In the genomic region with DNA sequence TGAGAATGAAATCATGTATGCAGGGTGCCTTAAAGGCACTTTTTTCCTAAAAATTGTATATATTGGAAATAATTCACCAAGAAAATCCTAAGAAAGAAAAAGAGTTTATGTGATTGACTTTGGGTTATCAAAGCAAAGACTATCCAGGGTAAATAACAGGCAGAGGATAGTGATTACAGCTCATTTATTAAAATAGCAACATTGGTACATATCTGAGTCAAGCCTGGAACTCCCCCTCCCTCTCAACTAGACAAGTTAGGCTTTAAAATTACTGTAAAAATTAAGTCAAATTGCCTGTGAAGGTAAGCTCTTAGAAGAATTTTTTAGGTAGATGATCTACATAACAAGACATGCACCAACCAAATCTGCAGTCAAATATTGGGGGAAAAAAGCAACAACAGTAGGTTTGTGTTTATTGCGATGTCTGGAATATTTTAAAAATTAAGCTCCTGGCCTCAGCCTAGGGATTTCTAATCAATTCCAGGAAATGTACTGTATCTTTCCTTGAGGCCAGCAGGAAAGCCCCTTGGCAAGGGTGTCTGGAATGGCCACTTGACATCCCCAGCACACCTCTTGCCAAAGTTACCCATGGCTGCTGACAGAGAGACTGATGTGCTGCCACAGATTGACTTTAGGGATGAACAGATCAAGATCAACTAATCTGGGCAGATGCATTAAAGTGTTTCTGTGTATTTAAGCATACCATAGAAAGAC, we compare ENCODE assay signal across 2 cellular contexts.
TF ChIP-seq lines count a peak whose summit lies in the region.

No MANE protein-coding gene starts in this region.

TF ChIP-seq in SK-N-SH, 30 proteins besides CTCF, POLR2A, EP300 and RAD21 (continued from another document):
- TF ChIP-seq USF1 (IDR thresholded peaks at IDR 0.05; ENCODE audit: borderline replicate concordance, low read depth) (no peak), USF2 (IDR thresholded peaks at IDR 0.05; ENCODE audit: borderline replicate concordance, low read depth, low read length) (no peak), JUND (IDR thresholded peaks at IDR 0.05) (no peak), NFIC (IDR thresholded peaks at IDR 0.05; ENCODE audit: borderline replicate concordance) (no peak), SIN3A (IDR thresholded peaks at IDR 0.05; ENCODE audit: borderline replicate concordance, low read depth, low read length) (no peak), MEF2A (IDR thresholded peaks at IDR 0.05; ENCODE audit: borderline replicate concordance, low read depth) (no peak), POLR2AphosphoS5 (IDR thresholded peaks at IDR 0.05; ENCODE audit: low read depth, low read length) (no peak), FOXM1 (IDR thresholded peaks at IDR 0.05; ENCODE audit: low read depth) (no peak), TAF1 (IDR thresholded peaks at IDR 0.05; ENCODE audit: borderline replicate concordance, low read depth, low read length) (no peak), EZH2phosphoT487 (IDR thresholded peaks at IDR 0.05; ENCODE audit: borderline replicate concordance, low read depth) (no peak), FOSL2 (IDR thresholded peaks at IDR 0.05; ENCODE audit: borderline replicate concordance, low read depth) (no peak), SMC3 (IDR thresholded peaks at IDR 0.05; ENCODE audit: low read depth, low read length) (no peak), RXRA (IDR thresholded peaks at IDR 0.05; ENCODE audit: borderline replicate concordance, low read depth) (no peak), RCOR1 (IDR thresholded peaks at IDR 0.05; ENCODE audit: low read length) (no peak)
- TF ChIP-seq, protein P1, sequence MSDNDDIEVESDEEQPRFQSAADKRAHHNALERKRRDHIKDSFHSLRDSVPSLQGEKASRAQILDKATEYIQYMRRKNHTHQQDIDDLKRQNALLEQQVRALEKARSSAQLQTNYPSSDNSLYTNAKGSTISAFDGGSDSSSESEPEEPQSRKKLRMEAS (IDR thresholded peaks at IDR 0.05; ENCODE audit: low read depth), result no peak

TF ChIP-seq in SK-N-SH treated with all-trans-retinoic acid at 6 μM for 48 hours, 23 proteins besides CTCF, POLR2A, EP300 and RAD21 (continued from another document):
- TF ChIP-seq POU6F1 (CRISPR knock-in tag; IDR thresholded peaks at IDR 0.05; ENCODE audit: borderline replicate concordance, low read depth), result no peak
- TF ChIP-seq TOX (CRISPR knock-in tag; IDR thresholded peaks at IDR 0.05; ENCODE audit: borderline replicate concordance), result no peak
- TF ChIP-seq ZNF565 (CRISPR knock-in tag; conservative IDR thresholded peaks at IDR 0.05; ENCODE audit: low read depth), result no peak
- no peak for TF ChIP-seq CSDC2 (CRISPR knock-in tag; IDR thresholded peaks at IDR 0.05)
- no peak for TF ChIP-seq CREB5 (CRISPR knock-in tag; IDR thresholded peaks at IDR 0.05; ENCODE audit: low read depth)
- TF ChIP-seq, protein P2, sequence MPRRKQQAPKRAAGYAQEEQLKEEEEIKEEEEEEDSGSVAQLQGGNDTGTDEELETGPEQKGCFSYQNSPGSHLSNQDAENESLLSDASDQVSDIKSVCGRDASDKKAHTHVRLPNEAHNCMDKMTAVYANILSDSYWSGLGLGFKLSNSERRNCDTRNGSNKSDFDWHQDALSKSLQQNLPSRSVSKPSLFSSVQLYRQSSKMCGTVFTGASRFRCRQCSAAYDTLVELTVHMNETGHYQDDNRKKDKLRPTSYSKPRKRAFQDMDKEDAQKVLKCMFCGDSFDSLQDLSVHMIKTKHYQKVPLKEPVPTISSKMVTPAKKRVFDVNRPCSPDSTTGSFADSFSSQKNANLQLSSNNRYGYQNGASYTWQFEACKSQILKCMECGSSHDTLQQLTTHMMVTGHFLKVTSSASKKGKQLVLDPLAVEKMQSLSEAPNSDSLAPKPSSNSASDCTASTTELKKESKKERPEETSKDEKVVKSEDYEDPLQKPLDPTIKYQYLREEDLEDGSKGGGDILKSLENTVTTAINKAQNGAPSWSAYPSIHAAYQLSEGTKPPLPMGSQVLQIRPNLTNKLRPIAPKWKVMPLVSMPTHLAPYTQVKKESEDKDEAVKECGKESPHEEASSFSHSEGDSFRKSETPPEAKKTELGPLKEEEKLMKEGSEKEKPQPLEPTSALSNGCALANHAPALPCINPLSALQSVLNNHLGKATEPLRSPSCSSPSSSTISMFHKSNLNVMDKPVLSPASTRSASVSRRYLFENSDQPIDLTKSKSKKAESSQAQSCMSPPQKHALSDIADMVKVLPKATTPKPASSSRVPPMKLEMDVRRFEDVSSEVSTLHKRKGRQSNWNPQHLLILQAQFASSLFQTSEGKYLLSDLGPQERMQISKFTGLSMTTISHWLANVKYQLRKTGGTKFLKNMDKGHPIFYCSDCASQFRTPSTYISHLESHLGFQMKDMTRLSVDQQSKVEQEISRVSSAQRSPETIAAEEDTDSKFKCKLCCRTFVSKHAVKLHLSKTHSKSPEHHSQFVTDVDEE (CRISPR knock-in tag; IDR thresholded peaks at IDR 0.05), result no peak
- TF ChIP-seq ZC3H10 (CRISPR knock-in tag; IDR thresholded peaks at IDR 0.05), result no peak
- TF ChIP-seq TCF4 (CRISPR knock-in tag; IDR thresholded peaks at IDR 0.05; ENCODE audit: borderline replicate concordance), result no peak
- no peak for TF ChIP-seq ZFP3 (CRISPR knock-in tag; IDR thresholded peaks at IDR 0.05)
- no peak for TF ChIP-seq OSR1 (CRISPR knock-in tag; IDR thresholded peaks at IDR 0.05)
